ENCODE assay signal across 20 cellular contexts in the genomic region with DNA sequence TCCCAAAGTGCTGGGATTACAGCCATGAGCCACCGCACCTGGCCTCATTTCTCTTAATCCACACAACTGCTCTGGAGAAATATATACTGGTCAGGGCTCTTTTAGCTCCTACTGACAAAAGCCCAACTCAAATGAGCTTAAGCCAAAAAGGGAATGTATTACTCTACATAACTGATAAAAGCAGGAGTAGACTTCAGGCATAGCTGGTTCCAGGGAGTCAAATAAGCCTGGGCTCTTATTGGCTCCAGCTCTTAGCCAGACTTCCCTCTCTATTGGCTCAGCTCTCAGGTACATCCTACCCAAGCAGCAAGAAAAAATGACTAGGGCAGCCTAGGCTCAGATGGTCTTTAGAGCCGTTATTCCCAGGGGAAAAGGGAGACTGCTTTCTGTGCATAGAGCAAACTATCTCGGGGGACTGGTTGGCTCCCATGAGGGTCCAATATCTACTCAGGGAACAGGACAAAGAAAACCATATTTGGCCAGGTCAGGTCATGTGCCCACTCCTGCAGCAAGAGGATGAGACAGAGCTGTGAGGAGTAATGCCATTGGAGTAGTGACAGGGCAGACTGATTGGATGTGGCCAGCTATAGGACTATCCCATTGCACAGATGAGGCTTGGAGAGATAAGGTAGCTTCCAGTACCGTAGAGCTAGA. TPM values are rescaled to one million over a fixed set of nuclear protein-coding genes. Genes with fewer than 3 reads are reported as not detected.
DNase-seq lines count a peak whose midpoint lies in the region; ATAC-seq, FAIRE-seq and TF ChIP-seq lines count a peak whose summit lies in the region.
"Had no signal": no experiment of that assay in that cellular context is flagged by ENCODE, and none has a peak within 500 bp of the region (broad histone marks: within the 10 kb centered on the region; RNA-seq: fewer than 3 reads in every experiment).

No MANE protein-coding gene starts in this region.

- in situ Hi-C loops in HepG2 (cut with HindIII; ENCODE audit: extremely low pct_ligation_motif_present, low pct_unique_long_range_greater_than_20kb) = loop anchor here (10.0 kb wide), 1 partner anchor 134 kb away; no protein-coding TSS in a partner anchor

- no peak overlapping the region for H3K4me3 Mint-ChIP-seq in endodermal cell
- H3K4me3 Mint-ChIP-seq: CD4-positive, alpha-beta T cell had no signal

- H3K9ac ChIP-seq in HepG2 (ENCODE audit: insufficient read depth, low read depth, low read length) (no peak overlapping the region), endodermal cell (ENCODE audit: extremely low read depth, low read length, poor library complexity, severe bottlenecking) (no peak overlapping the region)

- no peak overlapping the region for H2AFZ ChIP-seq in HepG2 (ENCODE audit: low read length)

- no peaks in the 10 kb centered on the region for H3K9me3 ChIP-seq in HepG2 (ENCODE audit: low read length)
- H3K9me3 ChIP-seq in right lobe of liver = no peaks in the 10 kb centered on the region
- no peaks in the 10 kb centered on the region for H3K9me3 ChIP-seq in endodermal cell (ENCODE audit: control insufficient read depth, low read length)
- H3K9me3 ChIP-seq: A549, Caco-2 had no signal

- H3K36me3 ChIP-seq in HepG2 (replicated peaks in 1 of 2; ENCODE audit: control insufficient read depth in 1 of 2, insufficient read depth in 2 of 2, low read length in 2 of 2) = no peaks in the 10 kb centered on the region
- no peaks in the 10 kb centered on the region for H3K36me3 ChIP-seq in right lobe of liver
- no peaks in the 10 kb centered on the region for H3K36me3 ChIP-seq in endodermal cell (ENCODE audit: control insufficient read depth, insufficient read depth, low read length)

- WGBS in HepG2 (ENCODE audit: low lambda C conversion rate) = 82% methylated on average over 4 of the region's 4 CpGs
- WGBS in right lobe of liver (ENCODE audit: insufficient coverage, low coverage, low lambda C conversion rate, missing lambda C conversion rate) = 82% methylated on average over 3 of the region's 4 CpGs
- WGBS in endodermal cell (ENCODE audit: insufficient coverage in 1 of 2, insufficient read length in 1 of 2), 2 experiments = 91 to 96% methylated on average over 3 to 4 of the region's 4 CpGs

- TF ChIP-seq RAD21 in HepG2 (CRISPR knock-in tag; IDR thresholded peaks at IDR 0.05) = no peak

- H3K27me3 ChIP-seq in HepG2 (ENCODE audit: control insufficient read depth in 1 of 2, insufficient read depth in 2 of 2, low read length in 2 of 2) (no peaks in the 10 kb centered on the region), right lobe of liver (no peaks in the 10 kb centered on the region), endodermal cell (ENCODE audit: control insufficient read depth, insufficient read depth, low read length, poor library complexity, severe bottlenecking) (peaks cover 47% of the 10 kb centered on the region)

- H3K27ac Mint-ChIP-seq in endodermal cell = no peak overlapping the region
- H3K27ac Mint-ChIP-seq: CD4-positive, alpha-beta T cell had no signal

- H3K27ac ChIP-seq in HepG2 (ENCODE audit: extremely low read length, insufficient read depth, low read length) (no peak overlapping the region), right lobe of liver (no peak overlapping the region), endodermal cell (ENCODE audit: low read depth, low read length) (no peak overlapping the region)
- H3K27ac ChIP-seq: 22Rv1, C4-2B had no signal

- no peak for FAIRE-seq in HepG2 (lab: Jason Lieb, UNC)
- FAIRE-seq: A549, D721Med, G401.6, GM12891 had no signal

- H4K20me1 ChIP-seq in HepG2 (ENCODE audit: insufficient read depth, low read length) = no peaks in the 10 kb centered on the region

- CTCF ChIA-PET in HepG2 (lab: Yijun Ruan, JAX; ENCODE audit: low intra/inter-chr PET ratio, low total read pairs) = no interaction called here

- H3K4me2 ChIP-seq in HepG2 (ENCODE audit: low read depth, low read length) = no peak overlapping the region
- H3K4me2 ChIP-seq: A549 had no signal

- peaks cover 63% of the 10 kb centered on the region for H3K27me3 Mint-ChIP-seq in endodermal cell (ENCODE audit: insufficient read depth)

- H3K36me3 Mint-ChIP-seq in endodermal cell (ENCODE audit: low read depth) = no peaks in the 10 kb centered on the region

- H3K4me1 ChIP-seq in HepG2 (ENCODE audit: insufficient read depth, low read length) = peaks cover 31% of the 10 kb centered on the region
- H3K4me1 ChIP-seq in right lobe of liver = peaks cover 0 to 7% (median 2%) of the 10 kb centered on the region in 4 donors
- no peaks in the 10 kb centered on the region for H3K4me1 ChIP-seq in endodermal cell (ENCODE audit: control insufficient read depth, insufficient read depth, low read length)

- DNase-seq in HepG2 (ENCODE audit: low spot score) (no peak), right lobe of liver (no peak), endodermal cell (peak; percentile 23), posterior vena cava (ENCODE audit: low spot score) (peak; percentile 11), kidney glomerular epithelial cell (lab: John Stamatoyannopoulos, UW) (no peak), NCI-H1417 treated with DMSO at 0.1 percent for 48 hours (lab: John Stamatoyannopoulos, UW) (no peak)
- DNase-seq: AML-193; Caco-2; CD4-positive, alpha-beta T cell; GOT3; H7; IMR-90 had no signal

- ATAC-seq in HepG2 (no peak), right lobe of liver (no peak), HG02763 (IDR thresholded peaks at IDR 0.05; ENCODE audit: unreplicated experiment) (no peak)
- ATAC-seq: A549 had no signal

- no peak for TF ChIP-seq POLR2A in HepG2 (IDR thresholded peaks at IDR 0.05; ENCODE audit: insufficient read depth in 1 of 2, low read depth in 2 of 2, low read length in 2 of 2)
- TF ChIP-seq POLR2A in right lobe of liver (IDR thresholded peaks at IDR 0.05) = no peak

- no peaks in the 10 kb centered on the region for H3K4me1 Mint-ChIP-seq in endodermal cell

- no TSS peak for BruUV-seq in HepG2 (replicated peaks; lab: Mats Ljungman, UMichigan)

- POLR2A ChIA-PET in HepG2 (lab: Yijun Ruan, JAX) = no interaction called here

- TF ChIP-seq CTCF in HepG2 (CRISPR knock-in tag; IDR thresholded peaks at IDR 0.05) (no peak), right lobe of liver (IDR thresholded peaks at IDR 0.05) (no peak), endodermal cell (conservative IDR thresholded peaks at IDR 0.05) (no peak)

- intact Hi-C loops in HepG2 (cut with micrococcal nuclease; ENCODE audit: unreplicated experiment) (no loop called here), right lobe of liver (cut with DNase I) (no loop called here), posterior vena cava (cut with DNase I) (no loop called here)

- no peaks in the 10 kb centered on the region for H3K79me2 ChIP-seq in HepG2 (ENCODE audit: insufficient read depth, low read length)

- no peak for TF ChIP-seq EP300 in HepG2 (IDR thresholded peaks at IDR 0.05; ENCODE audit: low read depth in 2 of 2, low read length in 2 of 2)
- no peak for TF ChIP-seq EP300 in HepG2 (CRISPR knock-in tag; IDR thresholded peaks at IDR 0.05; ENCODE audit: borderline replicate concordance)

- no peaks in the 10 kb centered on the region for H3K9me3 Mint-ChIP-seq in endodermal cell
- H3K9me3 Mint-ChIP-seq: CD4-positive, alpha-beta T cell had no signal

- no peak overlapping the region for H3K4me3 ChIP-seq in HepG2 (replicated peaks in 1 of 3; ENCODE audit: insufficient read depth in 1 of 3, low read depth in 2 of 3, low read length in 3 of 3)
- H3K4me3 ChIP-seq in right lobe of liver = no peak overlapping the region
- no peak overlapping the region for H3K4me3 ChIP-seq in endodermal cell (ENCODE audit: low read length)
- H3K4me3 ChIP-seq: A549 had no signal

RNA-seq across cellular contexts. Expression of a gene that starts 21.2 kb away (rescaled TPM):
- total RNA-seq in HepG2 (2016; rRNA removed; fragmentation: Illumina TruSeq; extraction: Trizol) = 10.2 and 15.3 TPM in 2 replicates
- 3.7 TPM in 2 replicates for total RNA-seq in HepG2 (2016; cell fraction: cytosol; rRNA removed; fragmentation: Illumina TruSeq; extraction: Trizol; ENCODE audit: low read depth)
- total RNA-seq in HepG2 (2016; cell fraction: insoluble cytoplasmic fraction; rRNA removed; fragmentation: Illumina TruSeq; extraction: Trizol) = 8.3 and 14.7 TPM in 2 replicates
- total RNA-seq in HepG2 (2016; cell fraction: membrane; rRNA removed; fragmentation: Illumina TruSeq; extraction: Trizol) = 9.6 and 10.4 TPM in 2 replicates
- total RNA-seq in HepG2 (2016; cell fraction: nucleus; rRNA removed; fragmentation: Illumina TruSeq; extraction: Trizol) = 10.9 and 12.4 TPM in 2 replicates
- 2.8 and 3.0 TPM in 2 replicates for polyA plus RNA-seq in HepG2 (2011; rRNA removed)
- polyA plus RNA-seq in HepG2 (2011; cell fraction: cytosol; rRNA removed) = 1.9 and 3.7 TPM in 2 replicates
- polyA plus RNA-seq in HepG2 (2011; cell fraction: nucleus; rRNA removed) = 9.5 and 10.4 TPM in 2 replicates
- 1.0 and 1.6 TPM in 2 replicates for polyA plus RNA-seq in HepG2 (2012)
- polyA plus RNA-seq in HepG2 (2016; cell fraction: cytosol; fragmentation: Illumina TruSeq; extraction: Trizol; ENCODE audit: low read depth) = 2.8 and 3.6 TPM in 2 replicates
- polyA plus RNA-seq in HepG2 (2016; cell fraction: insoluble cytoplasmic fraction; fragmentation: Illumina TruSeq; extraction: Trizol; ENCODE audit: low read depth) = 13.1 and 15.6 TPM in 2 replicates
- 8.1 and 8.9 TPM in 2 replicates for polyA plus RNA-seq in HepG2 (2016; cell fraction: membrane; fragmentation: Illumina TruSeq; extraction: Trizol; ENCODE audit: low read depth)
- 26.2 and 30.9 TPM in 2 replicates for polyA plus RNA-seq in HepG2 (2016; cell fraction: nucleus; fragmentation: Illumina TruSeq; extraction: Trizol; ENCODE audit: insufficient read depth, low read depth)
- 3.0 and 6.9 TPM in 2 replicates for polyA minus RNA-seq in HepG2 (2011; rRNA and poly(A)+ RNA removed; ENCODE audit: low replicate concordance)
- polyA minus RNA-seq in HepG2 (2011; cell fraction: cytosol; rRNA and poly(A)+ RNA removed) = 1.5 and 2.4 TPM in 2 replicates
- 4.9 and 5.3 TPM in 2 replicates for polyA minus RNA-seq in HepG2 (2011; cell fraction: nucleus; rRNA and poly(A)+ RNA removed)
- 1 to 10 TPM; 1.9 to 4.4 (median 2.7) TPM for total RNA-seq in right lobe of liver
- under 1 TPM in 1 of 2 donors, not detected in 1; 0.07 TPM for total RNA-seq in endodermal cell
- polyA plus RNA-seq in endodermal cell (2013, experiment 1 of 2) = 2.8 TPM
- polyA plus RNA-seq in endodermal cell (2013, experiment 2 of 2) = 2.1 TPM
- total RNA-seq in posterior vena cava = 10 to 100 TPM; 11.2 to 16.5 TPM
- total RNA-seq: H7 had no signal

RNA-seq across cellular contexts. Expression of a gene that starts 31.4 kb away (rescaled TPM):
- 0.86 and 1.1 TPM in 2 replicates for total RNA-seq in HepG2 (2016; rRNA removed; fragmentation: Illumina TruSeq; extraction: Trizol)
- total RNA-seq in HepG2 (2016; cell fraction: cytosol; rRNA removed; fragmentation: Illumina TruSeq; extraction: Trizol; ENCODE audit: low read depth) = 0.10 and 0.35 TPM in 2 replicates
- total RNA-seq in HepG2 (2016; cell fraction: insoluble cytoplasmic fraction; rRNA removed; fragmentation: Illumina TruSeq; extraction: Trizol) = 0.92 and 1.3 TPM in 2 replicates
- 1.1 and 1.5 TPM in 2 replicates for total RNA-seq in HepG2 (2016; cell fraction: membrane; rRNA removed; fragmentation: Illumina TruSeq; extraction: Trizol)
- 1.1 and 1.3 TPM in 2 replicates for total RNA-seq in HepG2 (2016; cell fraction: nucleus; rRNA removed; fragmentation: Illumina TruSeq; extraction: Trizol)
- 0.11 and 0.17 TPM in 2 replicates for polyA plus RNA-seq in HepG2 (2011; rRNA removed)
- polyA plus RNA-seq in HepG2 (2011; cell fraction: cytosol; rRNA removed) = 0.05 and 0.09 TPM in 2 replicates
- polyA plus RNA-seq in HepG2 (2011; cell fraction: nucleus; rRNA removed) = 0.29 and 0.48 TPM in 2 replicates
- 0.15 and 0.40 TPM in 2 replicates for polyA plus RNA-seq in HepG2 (2012)
- polyA plus RNA-seq in HepG2 (2016; cell fraction: cytosol; fragmentation: Illumina TruSeq; extraction: Trizol; ENCODE audit: low read depth) = 0.14 and 0.16 TPM in 2 replicates
- 1.2 and 1.7 TPM in 2 replicates for polyA plus RNA-seq in HepG2 (2016; cell fraction: insoluble cytoplasmic fraction; fragmentation: Illumina TruSeq; extraction: Trizol; ENCODE audit: low read depth)
- polyA plus RNA-seq in HepG2 (2016; cell fraction: membrane; fragmentation: Illumina TruSeq; extraction: Trizol; ENCODE audit: low read depth) = 0.49 and 0.62 TPM in 2 replicates
- 1.8 and 2.4 TPM in 2 replicates for polyA plus RNA-seq in HepG2 (2016; cell fraction: nucleus; fragmentation: Illumina TruSeq; extraction: Trizol; ENCODE audit: insufficient read depth, low read depth)
- polyA minus RNA-seq in HepG2 (2011; rRNA and poly(A)+ RNA removed; ENCODE audit: low replicate concordance) = not detected in 2 replicates
- polyA minus RNA-seq in HepG2 (2011; cell fraction: cytosol; rRNA and poly(A)+ RNA removed) = not detected in 2 replicates
- polyA minus RNA-seq in HepG2 (2011; cell fraction: nucleus; rRNA and poly(A)+ RNA removed) = not detected in 2 replicates
- not detected for total RNA-seq in right lobe of liver
- total RNA-seq in endodermal cell = not detected
- polyA plus RNA-seq in endodermal cell (2013, experiment 1 of 2) = 1.5 TPM
- polyA plus RNA-seq in endodermal cell (2013, experiment 2 of 2) = 1.4 TPM
- total RNA-seq in posterior vena cava = under 1 TPM in 1 of 2 donors, not detected in 1; 0.24 TPM
- total RNA-seq: CD4-positive, alpha-beta T cell; H7; HT-29; IMR-90 had no signal

Comparison
In these comparisons a context has a peak if more than half of its experiments do, and no peak if none do; other contexts are left out.
1. DNase-seq: peak in endodermal cell (single experiment) and posterior vena cava (single experiment); none in HepG2 (single experiment), right lobe of liver (0 of 3), kidney glomerular epithelial cell (single experiment) and NCI-H1417 treated with DMSO at 0.1 percent for 48 hours (single experiment).